Comparison of ENCODE assay signal across 11 cellular contexts in genomic region chr9:121652838-121653231, GRCh38. TPM values are rescaled to one million over a fixed set of nuclear protein-coding genes. Genes with fewer than 3 reads are reported as not detected.
A peak's percentile ranks its signal among the peaks of the same experiment; 100 is the strongest.
DNase-seq lines count a peak whose midpoint lies in the region; ATAC-seq and TF ChIP-seq lines count a peak whose summit lies in the region.
"Had no signal": no experiment of that assay in that cellular context is flagged by ENCODE, and none has a peak within 500 bp of the region (broad histone marks: within the 10 kb centered on the region; RNA-seq: fewer than 3 reads in every experiment).

No MANE protein-coding gene starts in this region.

- H3K4me1 ChIP-seq in HUES6 (ENCODE audit: control insufficient read depth, insufficient read depth, low read length) (peaks cover 49% of the 10 kb centered on the region), endodermal cell (ENCODE audit: control insufficient read depth, insufficient read depth, low read length) (peaks cover 10% of the 10 kb centered on the region), mucosa of rectum (ENCODE audit: control insufficient read depth in 2 of 2, insufficient read depth in 2 of 2, low read length in 2 of 2) (peaks cover 48 to 52% of the 10 kb centered on the region in 2 donors), subcutaneous abdominal adipose tissue (ENCODE audit: control insufficient read depth in 5 of 5, insufficient read depth in 5 of 5, low read length in 5 of 5) (peaks cover 3 to 77% (median 37%) of the 10 kb centered on the region in 5 donors)

- peaks cover 3% of the 10 kb centered on the region for H3K27me3 Mint-ChIP-seq in endodermal cell (ENCODE audit: insufficient read depth)

- H3K9ac ChIP-seq in HUES6 (ENCODE audit: low read length): peak overlapping the region; percentile 82
- H3K9ac ChIP-seq in endodermal cell (ENCODE audit: extremely low read depth, low read length, poor library complexity, severe bottlenecking): no peak overlapping the region
- H3K9ac ChIP-seq in mucosa of rectum (ENCODE audit: low read depth in 1 of 2, low read length in 2 of 2): peak overlapping the region; percentile 86 to 93
- peak overlapping the region; percentile 37 to 93 (median 63) for H3K9ac ChIP-seq in subcutaneous abdominal adipose tissue (ENCODE audit: low read length in 5 of 5)

- H3K36me3 Mint-ChIP-seq in endodermal cell (ENCODE audit: low read depth): peaks cover 10% of the 10 kb centered on the region

- no peaks in the 10 kb centered on the region; the same call in 1 of the 2 replicates for H3K36me3 ChIP-seq in HUES6 (ENCODE audit: control insufficient read depth, insufficient read depth, low read length)
- peaks cover 20% of the 10 kb centered on the region for H3K36me3 ChIP-seq in endodermal cell (ENCODE audit: control insufficient read depth, insufficient read depth, low read length)
- H3K36me3 ChIP-seq in mucosa of rectum (ENCODE audit: control insufficient read depth in 2 of 2, insufficient read depth in 2 of 2, low read length in 2 of 2): peaks cover 2 to 5% of the 10 kb centered on the region in 2 donors
- peaks cover 0 to 6% (median 0%) of the 10 kb centered on the region in 5 donors for H3K36me3 ChIP-seq in subcutaneous abdominal adipose tissue (ENCODE audit: control insufficient read depth in 5 of 5, insufficient read depth in 5 of 5, low read length in 5 of 5)

- H3K4me3 ChIP-seq in HUES6 (ENCODE audit: low read depth, low read length) (peak overlapping the region; percentile 83), endodermal cell (ENCODE audit: low read length) (peak overlapping the region; percentile 90), mucosa of rectum (ENCODE audit: low read length in 2 of 2) (peak overlapping the region; percentile 83 to 90), subcutaneous abdominal adipose tissue (ENCODE audit: low read depth in 1 of 5, low read length in 5 of 5) (peak overlapping the region in 4 of 5 donors; percentile 38 to 80 (median 74))
- H3K4me3 ChIP-seq: GM12878 had no signal

- H3K9me3 ChIP-seq in HUES6 (ENCODE audit: control insufficient read depth, insufficient read depth, low read depth, low read length) (no peaks in the 10 kb centered on the region), endodermal cell (ENCODE audit: control insufficient read depth, low read length) (no peaks in the 10 kb centered on the region), mucosa of rectum (ENCODE audit: control insufficient read depth in 2 of 2, low read length in 2 of 2) (no peaks in the 10 kb centered on the region), subcutaneous abdominal adipose tissue (ENCODE audit: control insufficient read depth in 5 of 5, low read length in 5 of 5) (no peaks in the 10 kb centered on the region)

- 46 to 55% methylated on average over 2 of the region's 2 CpGs for WGBS in endodermal cell (ENCODE audit: insufficient coverage in 1 of 2, insufficient read length in 1 of 2), 2 experiments

- ATAC-seq in GM19351 (IDR thresholded peaks at IDR 0.05; ENCODE audit: unreplicated experiment): no peak
- ATAC-seq: GM12878 had no signal

- H3K4me1 Mint-ChIP-seq in endodermal cell: peaks cover 53% of the 10 kb centered on the region

- H3K27ac Mint-ChIP-seq in endodermal cell: peak overlapping the region; percentile 91

- H3K4me3 Mint-ChIP-seq in endodermal cell: peak overlapping the region; percentile 90

- no peak overlapping the region; the same call in 1 of the 2 replicates for H3K27ac ChIP-seq in HUES6 (ENCODE audit: low read depth, low read length)
- no peak overlapping the region for H3K27ac ChIP-seq in endodermal cell (ENCODE audit: low read depth, low read length)
- peak overlapping the region; percentile 94 to 97 for H3K27ac ChIP-seq in mucosa of rectum (ENCODE audit: low read depth in 2 of 2, low read length in 2 of 2)
- peak overlapping the region; percentile 85 for H3K27ac ChIP-seq in subcutaneous abdominal adipose tissue (ENCODE audit: low read depth, low read length)

- DNase-seq in endodermal cell (no peak), NCI-H1417 treated with DMSO at 0.1 percent for 48 hours (lab: John Stamatoyannopoulos, UW) (no peak)
- DNase-seq in stimulated activated CD4-positive, alpha-beta T cell treated with anti-CD3 and anti-CD28 coated beads, Interleukin-12 subunit alpha, Interleukin-12 subunit beta, amount 100 ng/mL, for 4 hours: no peak
- no peak for DNase-seq in activated T-cell treated with anti-CD3 and anti-CD28 coated beads, Interleukin-2, amount 50 U/mL, for 48 hours
- DNase-seq: activated effector memory CD4-positive, alpha-beta T cell treated with anti-CD3 and anti-CD28 coated beads, Interleukin-2, amount 50 U/mL, for 16 hours; NCI-H187 had no signal

- H3K9me3 Mint-ChIP-seq in endodermal cell: no peaks in the 10 kb centered on the region

- H3K27me3 ChIP-seq in HUES6 (ENCODE audit: control insufficient read depth, insufficient read depth, low read length): peaks cover 6% of the 10 kb centered on the region; the same call in 1 of the 2 replicates
- H3K27me3 ChIP-seq in endodermal cell (ENCODE audit: control insufficient read depth, insufficient read depth, low read length, poor library complexity, severe bottlenecking): no peaks in the 10 kb centered on the region
- no peaks in the 10 kb centered on the region for H3K27me3 ChIP-seq in mucosa of rectum (ENCODE audit: control insufficient read depth in 2 of 2, insufficient read depth in 2 of 2, low read length in 2 of 2)
- peaks cover 0 to 4% (median 0%) of the 10 kb centered on the region in 5 donors for H3K27me3 ChIP-seq in subcutaneous abdominal adipose tissue (ENCODE audit: control insufficient read depth in 5 of 5, insufficient read depth in 4 of 5, low read length in 5 of 5)

- no peak for TF ChIP-seq CTCF in endodermal cell (conservative IDR thresholded peaks at IDR 0.05)

RNA-seq across cellular contexts. Expression of gene DAB2IP, which starts 1.4 kb away (rescaled TPM):
- 10 to 100 TPM; 70.7 to 71.0 TPM for total RNA-seq in endodermal cell
- 33.4 TPM for polyA plus RNA-seq in endodermal cell (2013, experiment 1 of 2)
- 36.0 TPM for polyA plus RNA-seq in endodermal cell (2013, experiment 2 of 2)

Comparison
In these comparisons a context has a peak if more than half of its experiments do, and no peak if none do; other contexts are left out.
1. H3K27ac ChIP-seq: peak in mucosa of rectum (2 of 2) and subcutaneous abdominal adipose tissue (single experiment); none in HUES6 (single experiment) and endodermal cell (single experiment).
2. Peak in every context shown above with its lines, with median percentiles within 50 percentile points of each other: H3K4me3 ChIP-seq.